Comparison of ENCODE assay signal across 10 cellular contexts in the genomic region with DNA sequence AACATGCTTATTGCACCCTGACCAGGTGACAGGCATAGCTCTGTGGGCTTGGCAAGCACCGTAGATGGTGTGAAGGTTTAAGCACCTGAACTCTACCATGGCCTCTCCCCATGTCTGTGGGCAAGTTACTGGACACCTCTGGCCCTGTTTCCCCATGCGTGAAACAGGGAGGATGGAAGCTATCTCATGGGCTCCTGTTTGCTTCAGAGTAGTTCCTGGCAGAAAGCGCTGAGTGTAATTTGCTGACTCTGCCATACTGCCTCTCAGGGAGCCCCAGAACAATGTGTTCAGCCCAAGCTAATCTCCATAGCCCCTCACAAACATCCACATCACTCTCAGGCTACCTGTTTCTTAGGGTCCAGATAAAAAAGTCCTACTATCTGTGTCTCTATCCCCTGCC. TPM values are rescaled to one million over a fixed set of nuclear protein-coding genes. Genes with fewer than 3 reads are reported as not detected.
DNase-seq lines count a peak whose midpoint lies in the region; ATAC-seq and TF ChIP-seq lines count a peak whose summit lies in the region.
"Had no signal": no experiment of that assay in that cellular context is flagged by ENCODE, and none has a peak within 500 bp of the region (broad histone marks: within the 10 kb centered on the region; RNA-seq: fewer than 3 reads in every experiment).

No MANE protein-coding gene starts in this region.

- ATAC-seq in effector memory CD8-positive, alpha-beta T cell (replicated peaks) = no peak
- ATAC-seq in GM19351 (IDR thresholded peaks at IDR 0.05; ENCODE audit: unreplicated experiment) (no peak), GM19395 (IDR thresholded peaks at IDR 0.05; ENCODE audit: unreplicated experiment) (no peak), HG03342 (IDR thresholded peaks at IDR 0.05; ENCODE audit: unreplicated experiment) (no peak)

- TF ChIP-seq CTCF in GM12865 (IDR thresholded peaks at IDR 0.05; ENCODE audit: insufficient read depth, low read depth, low read length, missing control alignments) (no peak), PC-9 (conservative IDR thresholded peaks at IDR 0.05) (no peak), sigmoid colon (IDR thresholded peaks at IDR 0.05) (no peak)

- H3K36me3 Mint-ChIP-seq in effector memory CD8-positive, alpha-beta T cell (ENCODE audit: insufficient read depth) = peaks cover 36% of the 10 kb centered on the region

- H3K36me3 ChIP-seq in PC-9 (ENCODE audit: low read depth) = peaks cover 9% of the 10 kb centered on the region; the same call in 1 of the 2 replicates
- peaks cover 17 to 45% (median 24%) of the 10 kb centered on the region in 4 donors for H3K36me3 ChIP-seq in sigmoid colon

- H2AFZ ChIP-seq in PC-9 = no peak overlapping the region

- H3K4me3 ChIP-seq in GM12865 (ENCODE audit: low read depth, low read length) (peak overlapping the region; percentile 94; the same call in 1 of the 2 replicates), PC-9 (no peak overlapping the region), sigmoid colon (peak overlapping the region in 1 of 4 donors; percentile 80)

- no peaks in the 10 kb centered on the region for H3K9me3 Mint-ChIP-seq in effector memory CD8-positive, alpha-beta T cell
- H3K9me3 Mint-ChIP-seq: HFFc6 had no signal

- TF ChIP-seq EP300 in sigmoid colon (IDR thresholded peaks at IDR 0.05) = no peak

- intact Hi-C loops in PC-9 (cut with micrococcal nuclease; ENCODE audit: unreplicated experiment) (loop anchor here (1.0 to 5.0 kb wide), 8 partner anchors 101 to 1168 kb away; no protein-coding TSS in a partner anchor), sigmoid colon (cut with DNase I) (loop anchor here (1.0 to 5.0 kb wide), 4 partner anchors 58 to 653 kb away; partner anchors contain the start of genes APOBEC3B and ATF4)

- H3F3A ChIP-seq in PC-9 (ENCODE audit: insufficient read depth, low read depth) = peaks cover 47% of the 10 kb centered on the region

- H3K4me2 ChIP-seq in PC-9 = 0 out of 2 replicates have a peak overlapping the region, but pooled peaks have one; percentile 82

- DNase-seq in GM12865 (ENCODE audit: low read depth) (no peak), PC-9 (no peak), sigmoid colon (peak; percentile 47)
- no peak for DNase-seq in effector memory CD8-positive, alpha-beta T cell

- no peaks in the 10 kb centered on the region for H3K9me3 ChIP-seq in PC-9 (ENCODE audit: insufficient read depth, low read depth)
- H3K9me3 ChIP-seq in sigmoid colon = no peaks in the 10 kb centered on the region
- H3K9me3 ChIP-seq: ascending aorta, prostate gland had no signal

- H3K27ac Mint-ChIP-seq in effector memory CD8-positive, alpha-beta T cell = peak overlapping the region; percentile 77 to 85

- peaks cover 52 to 57% of the 10 kb centered on the region in 2 donors for H3K4me1 Mint-ChIP-seq in effector memory CD8-positive, alpha-beta T cell (ENCODE audit: low read depth in 2 of 2)

- TF ChIP-seq POLR2A in sigmoid colon (IDR thresholded peaks at IDR 0.05) = no peak

- BruUV-seq in PC-9 (replicated peaks; lab: Mats Ljungman, UMichigan) = no TSS peak

- H3K4me3 Mint-ChIP-seq in effector memory CD8-positive, alpha-beta T cell = peak overlapping the region in 1 of 2 donors; percentile 96

- POLR2A ChIA-PET in PC-9 (lab: Charles Lee; ENCODE audit: unreplicated experiment) = interaction anchor here (0.6 to 1.0 kb wide), 6 partner anchors 14 to 1127 kb away, joined by 3 to 9 read pairs (median 4); no protein-coding TSS in a partner anchor

- H3K27me3 ChIP-seq in PC-9 (ENCODE audit: insufficient read depth, low read depth) (no peaks in the 10 kb centered on the region), sigmoid colon (no peaks in the 10 kb centered on the region)
- H3K27me3 ChIP-seq: ascending aorta had no signal

- peaks cover 18% of the 10 kb centered on the region for H4K20me1 ChIP-seq in PC-9 (ENCODE audit: insufficient read depth)

- H3K79me2 ChIP-seq in PC-9 (ENCODE audit: low read depth) = peaks cover 32% of the 10 kb centered on the region

- H3K27ac ChIP-seq in PC-9 = no peak overlapping the region
- peak overlapping the region; percentile 92 to 99 (median 96) for H3K27ac ChIP-seq in sigmoid colon

- H3K9me2 ChIP-seq in PC-9 (ENCODE audit: insufficient read depth) = no peaks in the 10 kb centered on the region

- CTCF ChIA-PET in PC-9 (lab: Charles Lee) = interaction anchor here (0.6 to 3.3 kb wide), 8 partner anchors 51 to 281 kb away, joined by 3 to 19 read pairs (median 8); no protein-coding TSS in a partner anchor

- H3K27me3 Mint-ChIP-seq in effector memory CD8-positive, alpha-beta T cell = no peaks in the 10 kb centered on the region

- WGBS in sigmoid colon, 2 donors = 90% methylated on average over 3 of the region's 3 CpGs

- H3K4me1 ChIP-seq in PC-9 (replicated peaks; ENCODE audit: insufficient read depth) (peaks cover 28% of the 10 kb centered on the region), sigmoid colon (peaks cover 0 to 76% (median 70%) of the 10 kb centered on the region in 4 donors)

RNA-seq across cellular contexts. Expression of gene CBX6, which starts 2.4 kb away (rescaled TPM):
- 131 and 136 TPM in 2 replicates for total RNA-seq in PC-9 (2021)
- 10 to 100 TPM; 47.2 to 90.6 (median 59.3) TPM for total RNA-seq in sigmoid colon
- 10 to 100 TPM in 1 of 3 donors, 1 to 10 TPM in 2; 4.2 to 23.8 (median 5.1) TPM for polyA plus RNA-seq in sigmoid colon

RNA-seq across cellular contexts. Expression of gene NPTXR, which starts 25.8 kb away (rescaled TPM):
- total RNA-seq in PC-9 (2021) (14.7 and 23.8 TPM in 2 replicates), sigmoid colon (10 to 100 TPM in 1 of 4 donors, 1 to 10 TPM in 3; 3.9 to 14.4 (median 5.3) TPM)
- polyA plus RNA-seq in sigmoid colon = 1 to 10 TPM in 1 of 3 donors, under 1 TPM in 1, not detected in 1; under 0.01 to 2.9 TPM
